In the genomic region with DNA sequence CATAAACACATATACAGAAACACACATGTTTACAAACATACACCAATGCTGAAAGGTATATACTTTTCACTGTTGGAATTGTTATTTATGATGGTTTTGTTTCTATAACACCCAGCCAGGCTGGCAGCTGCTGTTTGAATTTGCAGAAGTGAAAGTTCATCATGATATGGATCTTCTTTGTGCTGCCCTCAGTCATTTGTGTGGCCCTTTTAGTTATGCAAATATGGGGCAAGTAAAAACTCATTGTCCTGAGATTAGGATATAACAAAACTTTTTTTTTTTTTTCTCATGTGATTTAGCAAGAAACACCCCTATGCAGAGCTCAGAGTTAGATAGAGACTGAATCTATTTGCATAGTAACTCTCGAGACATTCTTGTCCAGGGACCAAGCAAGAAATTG, we compare ENCODE assay signal across 14 cellular contexts.
DNase-seq lines count a peak whose midpoint lies in the region; ATAC-seq, FAIRE-seq and TF ChIP-seq lines count a peak whose summit lies in the region.
"Had no signal": no experiment of that assay in that cellular context is flagged by ENCODE, and none has a peak within 500 bp of the region (broad histone marks: within the 10 kb centered on the region; RNA-seq: fewer than 3 reads in every experiment).

No MANE protein-coding gene starts in this region.

- H3K27ac Mint-ChIP-seq in activated T-cell treated with anti-CD3 and anti-CD28 coated beads, Interleukin-2, amount 50 U/mL, for 24 hours = no peak overlapping the region

- peak; percentile 95 for ATAC-seq in GM19468 (IDR thresholded peaks at IDR 0.05; ENCODE audit: extremely low read depth, unreplicated experiment)
- peak; percentile 74 for ATAC-seq in HG02970 (IDR thresholded peaks at IDR 0.05; ENCODE audit: low FRiP score, unreplicated experiment)
- ATAC-seq in upper lobe of right lung = no peak

- H3K4me3 ChIP-seq in Karpas-422 (ENCODE audit: low read length) (no peak overlapping the region), upper lobe of right lung (no peak overlapping the region)
- H3K4me3 ChIP-seq: PC-9, upper lobe of left lung had no signal

- H3K9me3 Mint-ChIP-seq in activated T-cell treated with anti-CD3 and anti-CD28 coated beads, Interleukin-2, amount 50 U/mL, for 24 hours = no peaks in the 10 kb centered on the region

- CTCF ChIA-PET in HEK293T (lab: Yijun Ruan, JAX) = no interaction called here

- H3K4me1 Mint-ChIP-seq in activated T-cell treated with anti-CD3 and anti-CD28 coated beads, Interleukin-2, amount 50 U/mL, for 24 hours (ENCODE audit: low read depth) = no peaks in the 10 kb centered on the region

- no peak for TF ChIP-seq POLR2A in GM12891 (IDR thresholded peaks at IDR 0.05; ENCODE audit: low read depth, low read length)

- H3K4me3 Mint-ChIP-seq in activated T-cell treated with anti-CD3 and anti-CD28 coated beads, Interleukin-2, amount 50 U/mL, for 24 hours = no peak overlapping the region

- no peak overlapping the region for H3K4me2 ChIP-seq in Karpas-422 (ENCODE audit: low read depth, low read length, poor library complexity, severe bottlenecking)
- H3K4me2 ChIP-seq: PC-9 had no signal

- TF ChIP-seq CTCF in GM13977 (IDR thresholded peaks at IDR 0.05; ENCODE audit: extremely low read depth, insufficient read depth, missing control alignments) = no peak
- TF ChIP-seq CTCF in upper lobe of right lung (IDR thresholded peaks at IDR 0.05) = no peak

- H2AFZ ChIP-seq in Karpas-422 (ENCODE audit: low read length) = no peak overlapping the region
- H2AFZ ChIP-seq: parathyroid adenoma, PC-9 had no signal

- no peaks in the 10 kb centered on the region for H3K9me2 ChIP-seq in Karpas-422 (replicated peaks; ENCODE audit: insufficient read depth, low read length)

- intact Hi-C loops in upper lobe of right lung (cut with DNase I) = no loop called here

- H3K27me3 ChIP-seq in Karpas-422 (ENCODE audit: low read length) = no peaks in the 10 kb centered on the region
- no peaks in the 10 kb centered on the region for H3K27me3 ChIP-seq in upper lobe of right lung
- H3K27me3 ChIP-seq: upper lobe of left lung had no signal

- no peaks in the 10 kb centered on the region for H4K20me1 ChIP-seq in Karpas-422 (ENCODE audit: insufficient read depth, low read depth, low read length)

- no peaks in the 10 kb centered on the region for H3K79me2 ChIP-seq in Karpas-422 (ENCODE audit: low read length)
- H3K79me2 ChIP-seq: parathyroid adenoma had no signal

- H3K4me1 ChIP-seq in Karpas-422 (ENCODE audit: low read length) (peaks cover 8% of the 10 kb centered on the region), upper lobe of right lung (no peaks in the 10 kb centered on the region)
- H3K4me1 ChIP-seq: parathyroid adenoma, upper lobe of left lung had no signal

- no peak for FAIRE-seq in GM12891 (lab: Jason Lieb, UNC)

- H3K36me3 ChIP-seq in Karpas-422 (ENCODE audit: insufficient read depth, low read length) = no peaks in the 10 kb centered on the region
- H3K36me3 ChIP-seq in upper lobe of right lung = no peaks in the 10 kb centered on the region
- H3K36me3 ChIP-seq: upper lobe of left lung had no signal

- no peak overlapping the region for H3K9ac ChIP-seq in Karpas-422 (ENCODE audit: low read length)
- H3K9ac ChIP-seq: parathyroid adenoma had no signal

- H3K9me3 ChIP-seq in Karpas-422 (ENCODE audit: low read length) (peaks cover 33% of the 10 kb centered on the region), upper lobe of right lung (no peaks in the 10 kb centered on the region)

- H3K36me3 Mint-ChIP-seq in activated T-cell treated with anti-CD3 and anti-CD28 coated beads, Interleukin-2, amount 50 U/mL, for 24 hours (ENCODE audit: low read depth) = no peaks in the 10 kb centered on the region

- H3K27ac ChIP-seq in Karpas-422 (ENCODE audit: low read length) = peak overlapping the region; percentile 4; the same call in 1 of the 2 replicates
- no peak overlapping the region for H3K27ac ChIP-seq in upper lobe of right lung
- H3K27ac ChIP-seq: HL-60, parathyroid adenoma, PC-9, upper lobe of left lung, VCaP had no signal

- H3K27me3 Mint-ChIP-seq in activated T-cell treated with anti-CD3 and anti-CD28 coated beads, Interleukin-2, amount 50 U/mL, for 24 hours = no peaks in the 10 kb centered on the region

- no peak for DNase-seq in GM12891 (ENCODE audit: insufficient read length, low spot score)
- DNase-seq in Karpas-422 = peak; percentile 50
- DNase-seq in GM13977 (ENCODE audit: low spot score) = no peak
- DNase-seq in activated T-cell treated with anti-CD3 and anti-CD28 coated beads, Interleukin-2, amount 50 U/mL, for 24 hours = no peak
- DNase-seq in upper lobe of right lung = no peak
- no peak for DNase-seq in HEK293T (ENCODE audit: extremely low spot score)
- DNase-seq: NCI-H187, PC-9, upper lobe of left lung had no signal

- POLR2A ChIA-PET in HEK293T (lab: Yijun Ruan, JAX) = no interaction called here

- in situ Hi-C loops in GM13977 (cut with MboI; ENCODE audit: low pct_unique_long_range_greater_than_20kb, low sequenced_read_pairs, unreplicated experiment) = no loop called here

TF ChIP-seq in GM12891, 5 proteins besides CTCF, POLR2A, EP300 and RAD21:
- TF ChIP-seq TAF1 (IDR thresholded peaks at IDR 0.05; ENCODE audit: low read depth, low read length) (no peak), SPI1 (IDR thresholded peaks at IDR 0.05; ENCODE audit: low read depth, low read length) (peak; percentile 87)

TF ChIP-seq in HEK293T, 16 proteins besides CTCF, POLR2A, EP300 and RAD21:
- TF ChIP-seq LEF1 (IDR thresholded peaks at IDR 0.05; ENCODE audit: borderline replicate concordance) (no peak), ELF4 (IDR thresholded peaks at IDR 0.05) (no peak), NFRKB (IDR thresholded peaks at IDR 0.05) (no peak)
TF ChIP-seq in HEK293T: peak in this region for 0.
